ENCODE assay signal across 11 cellular contexts in the genomic region with DNA sequence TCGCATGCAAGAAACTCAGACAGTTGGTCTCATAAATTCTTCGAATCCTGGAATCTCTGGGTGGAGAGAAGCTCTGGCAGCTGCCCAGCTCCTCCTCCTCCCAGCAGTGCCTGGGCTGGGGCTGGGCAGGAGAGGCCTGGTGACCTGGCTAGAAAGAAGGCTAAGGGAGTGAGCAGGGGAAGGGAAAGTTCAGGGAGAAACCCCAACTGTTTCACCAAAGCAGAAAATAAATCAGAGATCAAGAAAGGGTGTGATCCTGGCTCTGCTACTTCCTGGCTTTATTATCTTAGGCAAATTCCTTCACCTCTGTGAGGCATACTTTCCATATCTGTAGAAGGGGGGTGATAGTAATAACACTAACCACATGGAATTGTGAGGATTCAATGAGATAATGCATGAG. TPM values are rescaled to one million over a fixed set of nuclear protein-coding genes. Genes with fewer than 3 reads are reported as not detected.
DNase-seq lines count a peak whose midpoint lies in the region; ATAC-seq and TF ChIP-seq lines count a peak whose summit lies in the region.
"Had no signal": no experiment of that assay in that cellular context is flagged by ENCODE, and none has a peak within 500 bp of the region (broad histone marks: within the 10 kb centered on the region; RNA-seq: fewer than 3 reads in every experiment).

No MANE protein-coding gene starts in this region.

- peaks cover 40% of the 10 kb centered on the region for H3K4me1 Mint-ChIP-seq in Calu3 (ENCODE audit: low read depth, unreplicated experiment)
- peaks cover 16% of the 10 kb centered on the region for H3K4me1 Mint-ChIP-seq in endothelial cell (ENCODE audit: unreplicated experiment)

- H3K9me3 Mint-ChIP-seq in Calu3 (ENCODE audit: low read depth, unreplicated experiment): no peaks in the 10 kb centered on the region
- no peaks in the 10 kb centered on the region for H3K9me3 Mint-ChIP-seq in endothelial cell (ENCODE audit: unreplicated experiment)

- BruUV-seq in Calu3 (replicated peaks; lab: Mats Ljungman, UMichigan): no TSS peak

- H3K4me3 ChIP-seq in gastroesophageal sphincter: no peak overlapping the region

- peaks cover 0 to 53% (median 37%) of the 10 kb centered on the region in 3 donors for H3K4me1 ChIP-seq in gastroesophageal sphincter

- no peak for TF ChIP-seq CTCF in Calu3 (IDR thresholded peaks at IDR 0.05; ENCODE audit: unreplicated experiment)
- TF ChIP-seq CTCF in gastroesophageal sphincter (IDR thresholded peaks at IDR 0.05): no peak
- TF ChIP-seq CTCF in endothelial cell (IDR thresholded peaks at IDR 0.05; ENCODE audit: unreplicated experiment): no peak

- DNase-seq in Calu3 (peak; percentile 64), SW480 (ENCODE audit: low spot score) (peak; percentile 60), pulmonary artery endothelial cell (ENCODE audit: low read depth, low spot score) (peak; percentile 52), endothelial cell (ENCODE audit: low spot score) (no peak)
- DNase-seq: activated T-cell treated with anti-CD3 and anti-CD28 coated beads, Interleukin-2, amount 50 U/mL, for 1 hour; SHP77 had no signal

- H3K27ac ChIP-seq in gastroesophageal sphincter: peak overlapping the region; percentile 71 to 97 (median 96)
- H3K27ac ChIP-seq: KMS-11 had no signal

- ATAC-seq in gastroesophageal sphincter (no peak), HG03139 (IDR thresholded peaks at IDR 0.05; ENCODE audit: unreplicated experiment) (no peak), HG03521 (IDR thresholded peaks at IDR 0.05; ENCODE audit: unreplicated experiment) (no peak), GM19328 (IDR thresholded peaks at IDR 0.05; ENCODE audit: unreplicated experiment) (no peak)

- H3K27me3 ChIP-seq in gastroesophageal sphincter: no peaks in the 10 kb centered on the region

- WGBS in gastroesophageal sphincter (ENCODE audit: low coverage in 1 of 2), 2 donors: 33% methylated on average over 2 of the region's 2 CpGs; no CpG with 5 or more reads in 1 of the 2 donors

- TF ChIP-seq EP300 in gastroesophageal sphincter (IDR thresholded peaks at IDR 0.05): no peak

- H3K27me3 Mint-ChIP-seq in Calu3 (ENCODE audit: unreplicated experiment) (peaks cover 37% of the 10 kb centered on the region), endothelial cell (ENCODE audit: unreplicated experiment) (peaks cover 17% of the 10 kb centered on the region)

- H3K4me3 Mint-ChIP-seq in Calu3 (ENCODE audit: low read depth, unreplicated experiment) (no peak overlapping the region), endothelial cell (ENCODE audit: unreplicated experiment) (no peak overlapping the region)

- intact Hi-C loops in Calu3 (cut with micrococcal nuclease; ENCODE audit: unreplicated experiment): no loop called here

- H3K9me3 ChIP-seq in gastroesophageal sphincter: no peaks in the 10 kb centered on the region

- H3K36me3 ChIP-seq in gastroesophageal sphincter: no peaks in the 10 kb centered on the region

- CTCF ChIA-PET in Calu3 (lab: Charles Lee): interaction anchor here (1.0 to 1.8 kb wide), 7 partner anchors 11 to 76 kb away, joined by 3 to 10 read pairs (median 4); no protein-coding TSS in a partner anchor

- no peak for TF ChIP-seq POLR2A in gastroesophageal sphincter (IDR thresholded peaks at IDR 0.05)

- H3K27ac Mint-ChIP-seq in Calu3 (ENCODE audit: unreplicated experiment): peak overlapping the region; percentile 9
- no peak overlapping the region for H3K27ac Mint-ChIP-seq in endothelial cell (ENCODE audit: unreplicated experiment)

- peaks cover 12% of the 10 kb centered on the region for H3K36me3 Mint-ChIP-seq in Calu3 (ENCODE audit: insufficient read depth, unreplicated experiment)
- no peaks in the 10 kb centered on the region for H3K36me3 Mint-ChIP-seq in endothelial cell (ENCODE audit: low read depth, unreplicated experiment)

RNA-seq across cellular contexts. Expression of a gene that starts 8.8 kb away (rescaled TPM):
- total RNA-seq in Calu3 (2022): 3.8 and 9.2 TPM in 2 replicates
- total RNA-seq in gastroesophageal sphincter: 100 to 1,000 TPM in 3 of 4 donors, 10 to 100 TPM in 1; 67.2 to 169 (median 149) TPM
- total RNA-seq in pulmonary artery endothelial cell: 0.33 and 0.53 TPM in 2 replicates
- 5.3 TPM for total RNA-seq in endothelial cell (ENCODE audit: unreplicated experiment)

RNA-seq across cellular contexts. Expression of a gene that starts 51.5 kb away (rescaled TPM):
- total RNA-seq in Calu3 (2022) (1.9 and 2.9 TPM in 2 replicates), gastroesophageal sphincter (1 to 10 TPM; 1.7 to 6.0 (median 3.2) TPM), pulmonary artery endothelial cell (0.85 and 0.92 TPM in 2 replicates), endothelial cell (ENCODE audit: unreplicated experiment) (0.44 TPM)
